In genomic region chr3:155619118-155619915, GRCh38 we compare ENCODE assay signal across 17 cellular contexts.
"Had no signal": no experiment of that assay in that cellular context is flagged by ENCODE, and none has a peak within 500 bp of the region (broad histone marks: within the 10 kb centered on the region; RNA-seq: fewer than 3 reads in every experiment).

No MANE protein-coding gene starts in this region.

- H3K9me3 ChIP-seq: esophagus squamous epithelium, thoracic aorta, uterus had no signal

- H3K4me1 ChIP-seq: esophagus squamous epithelium, stomach, uterus had no signal

- H3K27ac ChIP-seq: esophagus squamous epithelium, neutrophil, skin epidermis, stomach, thoracic aorta, uterus had no signal

- DNase-seq: activated CD4-positive, alpha-beta T cell treated with anti-CD3 and anti-CD28 coated beads for 48 hours; activated CD8-positive, alpha-beta memory T cell treated with anti-CD3 and anti-CD28 coated beads, Interleukin-2, amount 50 U/mL, for 48 hours; activated CD8-positive, alpha-beta T cell treated with anti-CD3 and anti-CD28 coated beads, Interleukin-2, amount 10 ng/mL, durations not matched to agents 7 days and 5 days; activated naive CD8-positive, alpha-beta T cell treated with anti-CD3 and anti-CD28 coated beads, Interleukin-2, amount 10 ng/mL, durations not matched to agents 7 days and 5 days; anterior cingulate cortex; esophagus squamous epithelium; foreskin fibroblast; glutamatergic neuron; naive B cell; retina; stimulated activated CD4-positive, alpha-beta T cell treated with anti-CD3 and anti-CD28 coated beads, Interleukin-4, amount 100 ng/mL, for 4 hours; stomach; uterus had no signal

- ATAC-seq: activated CD8-positive, alpha-beta T cell treated with anti-CD3 and anti-CD28 coated beads, Interleukin-2, amount 10 ng/mL, durations not matched to agents 7 days and 5 days had no signal

- H3K27me3 ChIP-seq: esophagus squamous epithelium, neutrophil, stomach, uterus had no signal

- H3K36me3 ChIP-seq: esophagus squamous epithelium, neutrophil, stomach, thoracic aorta, uterus had no signal

- H3K4me3 ChIP-seq: esophagus squamous epithelium, lung, skin epidermis, stomach, thoracic aorta, uterus had no signal
